In genomic region chr7:138243430-138243829, GRCh38 we compare ENCODE assay signal across 12 cellular contexts.
DNase-seq lines count a peak whose midpoint lies in the region; ATAC-seq, FAIRE-seq and TF ChIP-seq lines count a peak whose summit lies in the region.
"Had no signal": no experiment of that assay in that cellular context is flagged by ENCODE, and none has a peak within 500 bp of the region (broad histone marks: within the 10 kb centered on the region; RNA-seq: fewer than 3 reads in every experiment).

No MANE protein-coding gene starts in this region.

- no peak for TF ChIP-seq POLR2A in endothelial cell of umbilical vein (IDR thresholded peaks at IDR 0.05; ENCODE audit: low read depth, low read length)

- no peak overlapping the region for H3K4me2 ChIP-seq in endothelial cell of umbilical vein (ENCODE audit: insufficient read depth, low read length)

- H3K9me3 ChIP-seq in HUES48 (ENCODE audit: control insufficient read depth, insufficient read depth, low read length), result peaks cover 14% of the 10 kb centered on the region
- no peaks in the 10 kb centered on the region for H3K9me3 ChIP-seq in endothelial cell of umbilical vein (replicated peaks; ENCODE audit: control insufficient read depth, insufficient read depth, low read length)
- H3K9me3 ChIP-seq in neuron (ENCODE audit: low read length), result peaks cover 8% of the 10 kb centered on the region

- dilution Hi-C loops in endothelial cell of umbilical vein (cut with MboI; ENCODE audit: extremely low pct_ligation_motif_present, low sequenced_read_pairs), result no loop called here

- CTCF ChIA-PET in endothelial cell of umbilical vein (lab: Charles Lee), result no interaction called here

- H2AFZ ChIP-seq in endothelial cell of umbilical vein (ENCODE audit: low read depth, low read length), result peak overlapping the region; percentile 44
- peak overlapping the region; percentile 46 for H2AFZ ChIP-seq in neuron (ENCODE audit: low read depth, low read length)

- H4K20me1 ChIP-seq in endothelial cell of umbilical vein (replicated peaks; ENCODE audit: control insufficient read depth, extremely low read depth, insufficient read depth, low read length), result no peaks in the 10 kb centered on the region

- H3K27me3 ChIP-seq in HUES48 (ENCODE audit: control insufficient read depth, insufficient read depth, low read length) (no peaks in the 10 kb centered on the region), endothelial cell of umbilical vein (ENCODE audit: control insufficient read depth in 2 of 2, insufficient read depth in 2 of 2, low read length in 2 of 2) (no peaks in the 10 kb centered on the region), neuron (ENCODE audit: insufficient read depth, low read length) (no peaks in the 10 kb centered on the region)

- H3K9me1 ChIP-seq in endothelial cell of umbilical vein (replicated peaks; ENCODE audit: control insufficient read depth, extremely low read depth, insufficient read depth, low read length), result no peaks in the 10 kb centered on the region

- peak overlapping the region; percentile 41 for H3K4me3 ChIP-seq in HUES48 (ENCODE audit: low read depth, low read length)
- no peak overlapping the region for H3K4me3 ChIP-seq in endothelial cell of umbilical vein (replicated peaks in 1 of 3; ENCODE audit: insufficient read depth in 1 of 3, low read depth in 1 of 3, low read length in 3 of 3)
- peak overlapping the region; percentile 46 for H3K4me3 ChIP-seq in neuron (ENCODE audit: low read length)

- peaks cover 51% of the 10 kb centered on the region for H3K4me1 ChIP-seq in HUES48 (ENCODE audit: control insufficient read depth, insufficient read depth, low read length)
- no peaks in the 10 kb centered on the region for H3K4me1 ChIP-seq in endothelial cell of umbilical vein (ENCODE audit: control insufficient read depth, extremely low read depth, insufficient read depth, low read length)
- H3K4me1 ChIP-seq in neuron (ENCODE audit: insufficient read depth, low read length), result peaks cover 23% of the 10 kb centered on the region

- intact Hi-C loops in endothelial cell of umbilical vein (cut with micrococcal nuclease), result no loop called here

- no peak for ATAC-seq in HG02763 (IDR thresholded peaks at IDR 0.05; ENCODE audit: unreplicated experiment)
- ATAC-seq: activated T-cell treated with anti-CD3 and anti-CD28 coated beads, Interleukin-2, amount 50 U/mL, for 72 hours had no signal

- H3K27ac ChIP-seq in HUES48 (ENCODE audit: low read depth, low read length), result peak overlapping the region; percentile 98
- H3K27ac ChIP-seq in endothelial cell of umbilical vein (ENCODE audit: insufficient read depth, low read depth, low read length), result no peak overlapping the region

- no TSS peak for BruUV-seq in endothelial cell of umbilical vein (replicated peaks; lab: Mats Ljungman, UMichigan)

- DNase-seq in NCI-H524 treated with DMSO at 0.1 percent for 48 hours (lab: John Stamatoyannopoulos, UW) (peak; percentile 82), endothelial cell of umbilical vein (ENCODE audit: low read depth, low spot score) (no peak), RKO (ENCODE audit: low spot score) (no peak), occipital lobe (lab: John Stamatoyannopoulos, UW) (no peak), GM13976 (ENCODE audit: low spot score) (no peak)
- DNase-seq: activated T-cell treated with anti-CD3 and anti-CD28 coated beads, Interleukin-2, amount 50 U/mL, for 72 hours; effector CD8-positive, alpha-beta T cell; left cardiac atrium had no signal

- peak; percentile 53 for FAIRE-seq in endothelial cell of umbilical vein (lab: Jason Lieb, UNC)
- FAIRE-seq: G401.6 had no signal

- POLR2A ChIA-PET in endothelial cell of umbilical vein (lab: Charles Lee), result no interaction called here

- in situ Hi-C loops in GM13976 (cut with MboI; ENCODE audit: low sequenced_read_pairs, unreplicated experiment), result no loop called here

- TF ChIP-seq CTCF in endothelial cell of umbilical vein (IDR thresholded peaks at IDR 0.05; ENCODE audit: extremely low read depth in 1 of 2, insufficient read depth in 1 of 2, low read depth in 1 of 2, low read length in 2 of 2) (no peak), GM13976 (IDR thresholded peaks at IDR 0.05; ENCODE audit: borderline replicate concordance, control extremely low read depth, extremely low read depth, insufficient read depth, missing control alignments) (no peak)

- no peaks in the 10 kb centered on the region for H3K79me2 ChIP-seq in endothelial cell of umbilical vein (ENCODE audit: control insufficient read depth, insufficient read depth, low read length)

- H3K36me3 ChIP-seq in HUES48 (ENCODE audit: control insufficient read depth, insufficient read depth, low read length) (no peaks in the 10 kb centered on the region), endothelial cell of umbilical vein (ENCODE audit: control insufficient read depth in 2 of 2, extremely low read depth in 1 of 2, insufficient read depth in 2 of 2, low read length in 2 of 2) (no peaks in the 10 kb centered on the region), neuron (ENCODE audit: insufficient read depth, low read length) (no peaks in the 10 kb centered on the region)

- H3K9ac ChIP-seq in HUES48 (ENCODE audit: low read depth, low read length) (peak overlapping the region; percentile 70), endothelial cell of umbilical vein (replicated peaks; ENCODE audit: extremely low read depth, insufficient read depth, low read length) (no peak overlapping the region)

TF ChIP-seq in endothelial cell of umbilical vein, 7 proteins besides CTCF, POLR2A, EP300 and RAD21:
- TF ChIP-seq EZH2 (IDR thresholded peaks at IDR 0.05; ENCODE audit: borderline replicate concordance, low read depth, low read length, severe bottlenecking), result no peak
- no peak for TF ChIP-seq MAX (IDR thresholded peaks at IDR 0.05; ENCODE audit: insufficient read depth, insufficient read length)
- TF ChIP-seq FOS (IDR thresholded peaks at IDR 0.05; ENCODE audit: borderline replicate concordance, insufficient read depth, low read length), result no peak
- no peak for TF ChIP-seq GATA2 (IDR thresholded peaks at IDR 0.05; ENCODE audit: insufficient read depth, insufficient read length, low read depth, low read length)
- TF ChIP-seq POLR2AphosphoS5 (IDR thresholded peaks at IDR 0.05; ENCODE audit: insufficient read depth, low read depth, low read length), result no peak
- no peak for TF ChIP-seq JUN (IDR thresholded peaks at IDR 0.05; ENCODE audit: borderline replicate concordance, insufficient read depth, insufficient read length, low read depth)
- TF ChIP-seq MYC (IDR thresholded peaks at IDR 0.05; ENCODE audit: low read depth, low read length), result no peak

Comparison
In these comparisons a context has a peak if more than half of its experiments do, and no peak if none do; other contexts are left out.
1. H3K4me3 ChIP-seq: peak in HUES48 (single experiment) and neuron (single experiment); none in endothelial cell of umbilical vein (0 of 3).